In the genomic region with DNA sequence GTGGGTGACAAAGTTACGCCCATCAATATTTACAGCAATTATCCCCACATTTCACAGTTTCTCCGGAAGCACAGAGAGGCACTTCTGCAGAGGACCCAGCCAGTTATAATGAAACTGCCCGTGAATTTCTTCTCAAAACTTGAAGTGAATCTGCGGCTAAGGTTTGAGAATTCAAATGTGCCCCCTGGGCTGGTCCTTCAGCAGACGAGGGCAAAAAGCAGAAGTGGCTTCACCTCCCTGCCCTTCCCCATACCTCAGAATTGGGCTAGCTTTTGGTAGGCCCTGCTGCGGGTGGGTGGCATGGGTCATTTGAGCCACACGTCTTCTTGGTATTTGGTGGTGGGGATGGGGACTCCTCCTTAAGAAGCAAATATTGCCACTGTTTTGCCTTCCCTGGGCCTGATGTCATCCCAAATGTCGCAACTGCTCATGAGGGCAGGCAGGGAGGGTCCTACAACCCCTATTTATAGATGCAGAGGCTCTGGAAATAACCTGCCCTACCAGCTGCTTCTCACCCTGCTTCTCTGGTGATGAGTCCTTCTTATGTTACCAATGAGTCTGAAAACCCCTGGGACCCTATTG, we compare ENCODE assay signal across 1 cellular context.
TF ChIP-seq lines count a peak whose summit lies in the region.

No MANE protein-coding gene starts in this region.

TF ChIP-seq in GM12878, 131 proteins besides CTCF, POLR2A, EP300 and RAD21 (continued from another document and continues in another):
- TF ChIP-seq, protein P1, sequence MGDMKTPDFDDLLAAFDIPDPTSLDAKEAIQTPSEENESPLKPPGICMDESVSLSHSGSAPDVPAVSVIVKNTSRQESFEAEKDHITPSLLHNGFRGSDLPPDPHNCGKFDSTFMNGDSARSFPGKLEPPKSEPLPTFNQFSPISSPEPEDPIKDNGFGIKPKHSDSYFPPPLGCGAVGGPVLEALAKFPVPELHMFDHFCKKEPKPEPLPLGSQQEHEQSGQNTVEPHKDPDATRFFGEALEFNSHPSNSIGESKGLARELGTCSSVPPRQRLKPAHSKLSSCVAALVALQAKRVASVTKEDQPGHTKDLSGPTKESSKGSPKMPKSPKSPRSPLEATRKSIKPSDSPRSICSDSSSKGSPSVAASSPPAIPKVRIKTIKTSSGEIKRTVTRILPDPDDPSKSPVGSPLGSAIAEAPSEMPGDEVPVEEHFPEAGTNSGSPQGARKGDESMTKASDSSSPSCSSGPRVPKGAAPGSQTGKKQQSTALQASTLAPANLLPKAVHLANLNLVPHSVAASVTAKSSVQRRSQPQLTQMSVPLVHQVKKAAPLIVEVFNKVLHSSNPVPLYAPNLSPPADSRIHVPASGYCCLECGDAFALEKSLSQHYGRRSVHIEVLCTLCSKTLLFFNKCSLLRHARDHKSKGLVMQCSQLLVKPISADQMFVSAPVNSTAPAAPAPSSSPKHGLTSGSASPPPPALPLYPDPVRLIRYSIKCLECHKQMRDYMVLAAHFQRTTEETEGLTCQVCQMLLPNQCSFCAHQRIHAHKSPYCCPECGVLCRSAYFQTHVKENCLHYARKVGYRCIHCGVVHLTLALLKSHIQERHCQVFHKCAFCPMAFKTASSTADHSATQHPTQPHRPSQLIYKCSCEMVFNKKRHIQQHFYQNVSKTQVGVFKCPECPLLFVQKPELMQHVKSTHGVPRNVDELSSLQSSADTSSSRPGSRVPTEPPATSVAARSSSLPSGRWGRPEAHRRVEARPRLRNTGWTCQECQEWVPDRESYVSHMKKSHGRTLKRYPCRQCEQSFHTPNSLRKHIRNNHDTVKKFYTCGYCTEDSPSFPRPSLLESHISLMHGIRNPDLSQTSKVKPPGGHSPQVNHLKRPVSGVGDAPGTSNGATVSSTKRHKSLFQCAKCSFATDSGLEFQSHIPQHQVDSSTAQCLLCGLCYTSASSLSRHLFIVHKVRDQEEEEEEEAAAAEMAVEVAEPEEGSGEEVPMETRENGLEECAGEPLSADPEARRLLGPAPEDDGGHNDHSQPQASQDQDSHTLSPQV (IDR thresholded peaks at IDR 0.05), result 0 out of 2 replicates have a peak, but pooled peaks have one; percentile 11
- TF ChIP-seq NR2C1 (IDR thresholded peaks at IDR 0.05), result peak; percentile 3; the same call in 1 of the 2 replicates
- TF ChIP-seq ZNF274 (IDR thresholded peaks at IDR 0.05; ENCODE audit: insufficient read depth, insufficient read length), result no peak
- peak; percentile 40 for TF ChIP-seq CREB1 (IDR thresholded peaks at IDR 0.05; ENCODE audit: low read depth)
- TF ChIP-seq KLF5 (IDR thresholded peaks at IDR 0.05; ENCODE audit: partially characterized antibody), result peak; percentile 93
- no peak; the same call in 1 of the 2 replicates for TF ChIP-seq RAD51 (IDR thresholded peaks at IDR 0.05)
- TF ChIP-seq DPF2 (IDR thresholded peaks at IDR 0.05), result peak; percentile 98
- TF ChIP-seq FOXK2 (IDR thresholded peaks at IDR 0.05), result no peak
- TF ChIP-seq, protein P2, sequence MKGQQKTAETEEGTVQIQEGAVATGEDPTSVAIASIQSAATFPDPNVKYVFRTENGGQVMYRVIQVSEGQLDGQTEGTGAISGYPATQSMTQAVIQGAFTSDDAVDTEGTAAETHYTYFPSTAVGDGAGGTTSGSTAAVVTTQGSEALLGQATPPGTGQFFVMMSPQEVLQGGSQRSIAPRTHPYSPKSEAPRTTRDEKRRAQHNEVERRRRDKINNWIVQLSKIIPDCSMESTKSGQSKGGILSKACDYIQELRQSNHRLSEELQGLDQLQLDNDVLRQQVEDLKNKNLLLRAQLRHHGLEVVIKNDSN (IDR thresholded peaks at IDR 0.05; ENCODE audit: borderline replicate concordance, extremely low read length, insufficient read depth, low read depth, low read length), result no peak
- TF ChIP-seq, protein P3, sequence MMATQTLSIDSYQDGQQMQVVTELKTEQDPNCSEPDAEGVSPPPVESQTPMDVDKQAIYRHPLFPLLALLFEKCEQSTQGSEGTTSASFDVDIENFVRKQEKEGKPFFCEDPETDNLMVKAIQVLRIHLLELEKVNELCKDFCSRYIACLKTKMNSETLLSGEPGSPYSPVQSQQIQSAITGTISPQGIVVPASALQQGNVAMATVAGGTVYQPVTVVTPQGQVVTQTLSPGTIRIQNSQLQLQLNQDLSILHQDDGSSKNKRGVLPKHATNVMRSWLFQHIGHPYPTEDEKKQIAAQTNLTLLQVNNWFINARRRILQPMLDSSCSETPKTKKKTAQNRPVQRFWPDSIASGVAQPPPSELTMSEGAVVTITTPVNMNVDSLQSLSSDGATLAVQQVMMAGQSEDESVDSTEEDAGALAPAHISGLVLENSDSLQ (IDR thresholded peaks at IDR 0.05), result 0 out of 2 replicates have a peak, but pooled peaks have one; percentile 19
- peak; percentile 51; the same call in 1 of the 2 replicates for TF ChIP-seq TAF1 (IDR thresholded peaks at IDR 0.05; ENCODE audit: borderline replicate concordance, low read depth, low read length)
- TF ChIP-seq ASH2L (IDR thresholded peaks at IDR 0.05; ENCODE audit: borderline replicate concordance, low read depth), result no peak
- peak; percentile 87; the same call in 1 of the 2 replicates for TF ChIP-seq STAT1 (conservative IDR thresholded peaks at IDR 0.05)
- TF ChIP-seq HCFC1 (IDR thresholded peaks at IDR 0.05; ENCODE audit: low read length), result no peak
- TF ChIP-seq, protein P4, sequence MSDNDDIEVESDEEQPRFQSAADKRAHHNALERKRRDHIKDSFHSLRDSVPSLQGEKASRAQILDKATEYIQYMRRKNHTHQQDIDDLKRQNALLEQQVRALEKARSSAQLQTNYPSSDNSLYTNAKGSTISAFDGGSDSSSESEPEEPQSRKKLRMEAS (IDR thresholded peaks at IDR 0.05; ENCODE audit: low read depth, low read length), result no peak
- TF ChIP-seq RUNX3 (IDR thresholded peaks at IDR 0.05; ENCODE audit: low read length), result peak; percentile 86
- peak; percentile 77; the same call in 1 of the 2 replicates for TF ChIP-seq PAX5 (IDR thresholded peaks at IDR 0.05; ENCODE audit: borderline replicate concordance, low read depth, low read length)
- 0 out of 2 replicates have a peak, but pooled peaks have one; percentile 51 for TF ChIP-seq STAT3 (IDR thresholded peaks at IDR 0.05; ENCODE audit: low read depth, low read length)
- peak; percentile 65 for TF ChIP-seq LARP7 (IDR thresholded peaks at IDR 0.05)
- no peak for TF ChIP-seq SREBF1 (IDR thresholded peaks at IDR 0.05; ENCODE audit: low read length)
- TF ChIP-seq, protein P5, sequence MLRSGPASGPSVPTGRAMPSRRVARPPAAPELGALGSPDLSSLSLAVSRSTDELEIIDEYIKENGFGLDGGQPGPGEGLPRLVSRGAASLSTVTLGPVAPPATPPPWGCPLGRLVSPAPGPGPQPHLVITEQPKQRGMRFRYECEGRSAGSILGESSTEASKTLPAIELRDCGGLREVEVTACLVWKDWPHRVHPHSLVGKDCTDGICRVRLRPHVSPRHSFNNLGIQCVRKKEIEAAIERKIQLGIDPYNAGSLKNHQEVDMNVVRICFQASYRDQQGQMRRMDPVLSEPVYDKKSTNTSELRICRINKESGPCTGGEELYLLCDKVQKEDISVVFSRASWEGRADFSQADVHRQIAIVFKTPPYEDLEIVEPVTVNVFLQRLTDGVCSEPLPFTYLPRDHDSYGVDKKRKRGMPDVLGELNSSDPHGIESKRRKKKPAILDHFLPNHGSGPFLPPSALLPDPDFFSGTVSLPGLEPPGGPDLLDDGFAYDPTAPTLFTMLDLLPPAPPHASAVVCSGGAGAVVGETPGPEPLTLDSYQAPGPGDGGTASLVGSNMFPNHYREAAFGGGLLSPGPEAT (IDR thresholded peaks at IDR 0.05; ENCODE audit: low read depth), result peak; percentile 90
- TF ChIP-seq IRF4 (IDR thresholded peaks at IDR 0.05; ENCODE audit: low read depth, low read length), result peak; percentile 60; the same call in 1 of the 2 replicates
- no peak for TF ChIP-seq MXI1 (IDR thresholded peaks at IDR 0.05; ENCODE audit: low read depth, low read length)
- peak; percentile 99 for TF ChIP-seq SPI1 (IDR thresholded peaks at IDR 0.05; ENCODE audit: borderline replicate concordance, insufficient read depth, low read depth, low read length)
- peak; percentile 64 to 78; a peak in 3 of 4 replicates for TF ChIP-seq BHLHE40 (IDR thresholded peaks at IDR 0.05; ENCODE audit: borderline replicate concordance in 1 of 2, low read depth in 2 of 2, low read length in 1 of 2)
- peak; percentile 93 for TF ChIP-seq MEF2B (IDR thresholded peaks at IDR 0.05; ENCODE audit: partially characterized antibody, poor library complexity, severe bottlenecking)
- peak; percentile 35; the same call in 1 of the 2 replicates for TF ChIP-seq MTA3 (IDR thresholded peaks at IDR 0.05; ENCODE audit: borderline replicate concordance, low read length)
- 0 out of 2 replicates have a peak, but pooled peaks have one; percentile 33 for TF ChIP-seq PML (IDR thresholded peaks at IDR 0.05; ENCODE audit: low read length)
- TF ChIP-seq, protein P6, sequence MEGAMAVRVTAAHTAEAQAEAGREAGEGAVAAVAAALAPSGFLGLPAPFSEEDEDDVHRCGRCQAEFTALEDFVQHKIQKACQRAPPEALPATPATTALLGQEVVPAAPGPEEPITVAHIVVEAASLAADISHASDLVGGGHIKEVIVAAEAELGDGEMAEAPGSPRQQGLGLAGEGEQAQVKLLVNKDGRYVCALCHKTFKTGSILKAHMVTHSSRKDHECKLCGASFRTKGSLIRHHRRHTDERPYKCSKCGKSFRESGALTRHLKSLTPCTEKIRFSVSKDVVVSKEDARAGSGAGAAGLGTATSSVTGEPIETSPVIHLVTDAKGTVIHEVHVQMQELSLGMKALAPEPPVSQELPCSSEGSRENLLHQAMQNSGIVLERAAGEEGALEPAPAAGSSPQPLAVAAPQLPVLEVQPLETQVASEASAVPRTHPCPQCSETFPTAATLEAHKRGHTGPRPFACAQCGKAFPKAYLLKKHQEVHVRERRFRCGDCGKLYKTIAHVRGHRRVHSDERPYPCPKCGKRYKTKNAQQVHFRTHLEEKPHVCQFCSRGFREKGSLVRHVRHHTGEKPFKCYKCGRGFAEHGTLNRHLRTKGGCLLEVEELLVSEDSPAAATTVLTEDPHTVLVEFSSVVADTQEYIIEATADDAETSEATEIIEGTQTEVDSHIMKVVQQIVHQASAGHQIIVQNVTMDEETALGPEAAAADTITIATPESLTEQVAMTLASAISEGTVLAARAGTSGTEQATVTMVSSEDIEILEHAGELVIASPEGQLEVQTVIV (IDR thresholded peaks at IDR 0.05; ENCODE audit: borderline replicate concordance, partially characterized antibody), result no peak
- no peak for TF ChIP-seq TARDBP (IDR thresholded peaks at IDR 0.05; ENCODE audit: borderline replicate concordance)
- TF ChIP-seq ZNF207 (IDR thresholded peaks at IDR 0.05; ENCODE audit: borderline replicate concordance), result peak; percentile 92; the same call in 1 of the 2 replicates
- TF ChIP-seq, protein P7, sequence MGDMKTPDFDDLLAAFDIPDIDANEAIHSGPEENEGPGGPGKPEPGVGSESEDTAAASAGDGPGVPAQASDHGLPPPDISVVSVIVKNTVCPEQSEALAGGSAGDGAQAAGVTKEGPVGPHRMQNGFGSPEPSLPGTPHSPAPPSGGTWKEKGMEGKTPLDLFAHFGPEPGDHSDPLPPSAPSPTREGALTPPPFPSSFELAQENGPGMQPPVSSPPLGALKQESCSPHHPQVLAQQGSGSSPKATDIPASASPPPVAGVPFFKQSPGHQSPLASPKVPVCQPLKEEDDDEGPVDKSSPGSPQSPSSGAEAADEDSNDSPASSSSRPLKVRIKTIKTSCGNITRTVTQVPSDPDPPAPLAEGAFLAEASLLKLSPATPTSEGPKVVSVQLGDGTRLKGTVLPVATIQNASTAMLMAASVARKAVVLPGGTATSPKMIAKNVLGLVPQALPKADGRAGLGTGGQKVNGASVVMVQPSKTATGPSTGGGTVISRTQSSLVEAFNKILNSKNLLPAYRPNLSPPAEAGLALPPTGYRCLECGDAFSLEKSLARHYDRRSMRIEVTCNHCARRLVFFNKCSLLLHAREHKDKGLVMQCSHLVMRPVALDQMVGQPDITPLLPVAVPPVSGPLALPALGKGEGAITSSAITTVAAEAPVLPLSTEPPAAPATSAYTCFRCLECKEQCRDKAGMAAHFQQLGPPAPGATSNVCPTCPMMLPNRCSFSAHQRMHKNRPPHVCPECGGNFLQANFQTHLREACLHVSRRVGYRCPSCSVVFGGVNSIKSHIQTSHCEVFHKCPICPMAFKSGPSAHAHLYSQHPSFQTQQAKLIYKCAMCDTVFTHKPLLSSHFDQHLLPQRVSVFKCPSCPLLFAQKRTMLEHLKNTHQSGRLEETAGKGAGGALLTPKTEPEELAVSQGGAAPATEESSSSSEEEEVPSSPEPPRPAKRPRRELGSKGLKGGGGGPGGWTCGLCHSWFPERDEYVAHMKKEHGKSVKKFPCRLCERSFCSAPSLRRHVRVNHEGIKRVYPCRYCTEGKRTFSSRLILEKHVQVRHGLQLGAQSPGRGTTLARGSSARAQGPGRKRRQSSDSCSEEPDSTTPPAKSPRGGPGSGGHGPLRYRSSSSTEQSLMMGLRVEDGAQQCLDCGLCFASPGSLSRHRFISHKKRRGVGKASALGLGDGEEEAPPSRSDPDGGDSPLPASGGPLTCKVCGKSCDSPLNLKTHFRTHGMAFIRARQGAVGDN (IDR thresholded peaks at IDR 0.05), result peak; percentile 91
- TF ChIP-seq HDGF (IDR thresholded peaks at IDR 0.05), result peak; percentile 48; the same call in 1 of the 2 replicates
- TF ChIP-seq, protein P8, sequence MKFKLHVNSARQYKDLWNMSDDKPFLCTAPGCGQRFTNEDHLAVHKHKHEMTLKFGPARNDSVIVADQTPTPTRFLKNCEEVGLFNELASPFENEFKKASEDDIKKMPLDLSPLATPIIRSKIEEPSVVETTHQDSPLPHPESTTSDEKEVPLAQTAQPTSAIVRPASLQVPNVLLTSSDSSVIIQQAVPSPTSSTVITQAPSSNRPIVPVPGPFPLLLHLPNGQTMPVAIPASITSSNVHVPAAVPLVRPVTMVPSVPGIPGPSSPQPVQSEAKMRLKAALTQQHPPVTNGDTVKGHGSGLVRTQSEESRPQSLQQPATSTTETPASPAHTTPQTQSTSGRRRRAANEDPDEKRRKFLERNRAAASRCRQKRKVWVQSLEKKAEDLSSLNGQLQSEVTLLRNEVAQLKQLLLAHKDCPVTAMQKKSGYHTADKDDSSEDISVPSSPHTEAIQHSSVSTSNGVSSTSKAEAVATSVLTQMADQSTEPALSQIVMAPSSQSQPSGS (IDR thresholded peaks at IDR 0.05; ENCODE audit: low read length), result peak; percentile 69; the same call in 1 of the 2 replicates
- TF ChIP-seq BACH1 (IDR thresholded peaks at IDR 0.05; ENCODE audit: borderline replicate concordance), result peak; percentile 70; the same call in 1 of the 2 replicates
- peak; percentile 59; the same call in 1 of the 2 replicates for TF ChIP-seq BCL11A (IDR thresholded peaks at IDR 0.05; ENCODE audit: low read depth, low read length)
- peak; percentile 71 for TF ChIP-seq POLR2AphosphoS5 (IDR thresholded peaks at IDR 0.05; ENCODE audit: low read length)
- no peak for TF ChIP-seq EZH2 (IDR thresholded peaks at IDR 0.05; ENCODE audit: borderline replicate concordance, control insufficient read depth, low read depth, low read length)
